In genomic region chr22:34379825-34380224, GRCh38 we compare ENCODE assay signal across 6 cellular contexts.
"Had no signal": no experiment of that assay in that cellular context is flagged by ENCODE, and none has a peak within 500 bp of the region (broad histone marks: within the 10 kb centered on the region; RNA-seq: fewer than 3 reads in every experiment).

No MANE protein-coding gene starts in this region.

- FAIRE-seq: HTR-8/SVneo, K562 had no signal

- H3K4me3 ChIP-seq: K562 had no signal

- H3K27ac ChIP-seq: HL-60 had no signal

- DNase-seq: IMR-90, KBM-7, KG1 had no signal

- ATAC-seq: K562 had no signal
